In genomic region chr22:20025401-20026203, GRCh38 we compare ENCODE assay signal across 24 cellular contexts. TPM values are rescaled to one million over a fixed set of nuclear protein-coding genes. Genes with fewer than 3 reads are reported as not detected.
DNase-seq lines count a peak whose midpoint lies in the region; ATAC-seq, FAIRE-seq and TF ChIP-seq lines count a peak whose summit lies in the region.
"Had no signal": no experiment of that assay in that cellular context is flagged by ENCODE, and none has a peak within 500 bp of the region (broad histone marks: within the 10 kb centered on the region; RNA-seq: fewer than 3 reads in every experiment).

No MANE protein-coding gene starts in this region.

- H3K36me3 Mint-ChIP-seq in stimulated activated naive CD8-positive, alpha-beta T cell treated with anti-CD3 and anti-CD28 coated beads, Interleukin-15, Interleukin-2, amounts not matched to agents 100 ng/mL and 50 ng/mL, for 24 hours (ENCODE audit: low read depth), result peaks cover 4% of the 10 kb centered on the region
- H3K36me3 Mint-ChIP-seq in activated T-helper 17 cell treated with anti-CD3 and anti-CD28 coated beads, Interleukin-2, amount 50 U/mL, for 72 hours (ENCODE audit: low read depth), result peaks cover 5% of the 10 kb centered on the region

- H3K9me3 Mint-ChIP-seq in stimulated activated naive CD8-positive, alpha-beta T cell treated with anti-CD3 and anti-CD28 coated beads, Interleukin-15, Interleukin-2, amounts not matched to agents 100 ng/mL and 50 ng/mL, for 24 hours, result no peaks in the 10 kb centered on the region
- no peaks in the 10 kb centered on the region for H3K9me3 Mint-ChIP-seq in activated T-helper 17 cell treated with anti-CD3 and anti-CD28 coated beads, Interleukin-2, amount 50 U/mL, for 72 hours
- H3K9me3 Mint-ChIP-seq: T-cell had no signal

- POLR2A ChIA-PET in RWPE1 (lab: Yijun Ruan, JAX; ENCODE audit: low non-redundant PET), result interaction anchor here (0.7 kb wide), 1 partner anchor 9 kb away, joined by 6 read pairs; no protein-coding TSS in a partner anchor

- H3K4me1 Mint-ChIP-seq in stimulated activated naive CD8-positive, alpha-beta T cell treated with anti-CD3 and anti-CD28 coated beads, Interleukin-15, Interleukin-2, amounts not matched to agents 100 ng/mL and 50 ng/mL, for 24 hours (ENCODE audit: low read depth), result peaks cover 24% of the 10 kb centered on the region
- H3K4me1 Mint-ChIP-seq in activated T-helper 17 cell treated with anti-CD3 and anti-CD28 coated beads, Interleukin-2, amount 50 U/mL, for 72 hours, result peaks cover 18% of the 10 kb centered on the region

- H3K27me3 Mint-ChIP-seq in stimulated activated naive CD8-positive, alpha-beta T cell treated with anti-CD3 and anti-CD28 coated beads, Interleukin-15, Interleukin-2, amounts not matched to agents 100 ng/mL and 50 ng/mL, for 24 hours, result no peaks in the 10 kb centered on the region
- no peaks in the 10 kb centered on the region for H3K27me3 Mint-ChIP-seq in activated T-helper 17 cell treated with anti-CD3 and anti-CD28 coated beads, Interleukin-2, amount 50 U/mL, for 72 hours
- H3K27me3 Mint-ChIP-seq: T-cell had no signal

- H3K27ac Mint-ChIP-seq in stimulated activated naive CD8-positive, alpha-beta T cell treated with anti-CD3 and anti-CD28 coated beads, Interleukin-15, Interleukin-2, amounts not matched to agents 100 ng/mL and 50 ng/mL, for 24 hours, result peak overlapping the region; percentile 11
- H3K27ac Mint-ChIP-seq in activated T-helper 17 cell treated with anti-CD3 and anti-CD28 coated beads, Interleukin-2, amount 50 U/mL, for 72 hours, result peak overlapping the region; percentile 25
- H3K27ac Mint-ChIP-seq: T-cell had no signal

- CTCF ChIA-PET in RWPE1 (lab: Yijun Ruan, JAX), result no interaction called here

- no peak for TF ChIP-seq CTCF in RWPE1 (conservative IDR thresholded peaks at IDR 0.05; ENCODE audit: low read depth)

- no peak for TF ChIP-seq POLR2A in GM12891 (IDR thresholded peaks at IDR 0.05; ENCODE audit: low read depth, low read length)

- ATAC-seq in stimulated activated naive CD8-positive, alpha-beta T cell treated with anti-CD3 and anti-CD28 coated beads, Interleukin-15, Interleukin-2, amounts not matched to agents 100 U/mL and 50 U/mL, for 24 hours, result no peak
- ATAC-seq in activated T-helper 17 cell treated with anti-CD3 and anti-CD28 coated beads, Interleukin-2, amount 50 U/mL, for 72 hours (replicated peaks), result no peak
- ATAC-seq: left lung, Panc1, psoas muscle, T-cell had no signal

- H3K4me3 Mint-ChIP-seq in stimulated activated naive CD8-positive, alpha-beta T cell treated with anti-CD3 and anti-CD28 coated beads, Interleukin-15, Interleukin-2, amounts not matched to agents 100 ng/mL and 50 ng/mL, for 24 hours, result no peak overlapping the region
- no peak overlapping the region for H3K4me3 Mint-ChIP-seq in activated T-helper 17 cell treated with anti-CD3 and anti-CD28 coated beads, Interleukin-2, amount 50 U/mL, for 72 hours
- H3K4me3 Mint-ChIP-seq: T-cell had no signal

- FAIRE-seq in GM12891 (lab: Jason Lieb, UNC), result no peak
- FAIRE-seq: frontal cortex, GM18507 had no signal

- H3K27ac ChIP-seq in RWPE1, result no peak overlapping the region
- H3K27ac ChIP-seq: hepatocyte, left lung had no signal

- DNase-seq in stimulated activated naive CD8-positive, alpha-beta T cell treated with anti-CD3 and anti-CD28 coated beads, Interleukin-15, Interleukin-2, amounts not matched to agents 100 U/mL and 50 U/mL, for 24 hours, result no peak
- DNase-seq in islet precursor cell (peak; percentile 35), RWPE1 (ENCODE audit: low spot score) (no peak), dedifferentiated amniotic fluid mesenchymal stem cell (ENCODE audit: extremely low spot score) (no peak), GM12891 (ENCODE audit: insufficient read length, low spot score) (no peak)
- DNase-seq: activated CD4-positive, CD25-positive, alpha-beta regulatory T cell treated with anti-CD3 and anti-CD28 coated beads, Interleukin-2, amount 50 U/mL, for 72 hours; activated CD8-positive, alpha-beta memory T cell treated with anti-CD3 and anti-CD28 coated beads for 24 hours; activated naive CD4-positive, alpha-beta T cell; Calu3; DND-41; NCI-H1092; NCI-H187; NCI-H2171; NCI-H526; NK-92 treated with Interleukin-12 subunit alpha and Interleukin-12 subunit beta, amount 100 ng/mL, for 24 hours; T-cell had no signal

TF ChIP-seq in GM12891, 5 proteins besides CTCF, POLR2A, EP300 and RAD21:
- no peak for TF ChIP-seq POLR2AphosphoS5 (IDR thresholded peaks at IDR 0.05; ENCODE audit: low read depth, low read length)
- TF ChIP-seq POU2F2 (IDR thresholded peaks at IDR 0.05; ENCODE audit: low read depth, low read length), result no peak
- TF ChIP-seq SPI1 (IDR thresholded peaks at IDR 0.05; ENCODE audit: low read depth, low read length), result no peak
- TF ChIP-seq TAF1 (IDR thresholded peaks at IDR 0.05; ENCODE audit: low read depth, low read length), result no peak
- no peak for TF ChIP-seq PAX5 (IDR thresholded peaks at IDR 0.05; ENCODE audit: insufficient read depth, low read length, severe bottlenecking)

RNA-seq across cellular contexts. Expression of gene TANGO2, which starts 4.7 kb away (rescaled TPM):
- total RNA-seq in activated T-helper 17 cell treated with anti-CD3 and anti-CD28 coated beads, Interleukin-2, amount 50 U/mL, for 72 hours, result 10 to 100 TPM; 19.3 to 28.2 TPM
- 11.5 TPM for polyA plus RNA-seq in GM12891 (2012; ENCODE audit: low read depth, missing spikeins)

RNA-seq across cellular contexts. Expression of gene ARVCF, which starts 9.0 kb away (rescaled TPM):
- 1 to 10 TPM; 1.0 to 1.2 TPM for total RNA-seq in activated T-helper 17 cell treated with anti-CD3 and anti-CD28 coated beads, Interleukin-2, amount 50 U/mL, for 72 hours
- polyA plus RNA-seq in GM12891 (2012; ENCODE audit: low read depth, missing spikeins), result 0.37 TPM

RNA-seq across cellular contexts. Expression of gene DGCR8, which starts 54.4 kb away (rescaled TPM):
- 10 to 100 TPM; 42.8 to 43.2 TPM for total RNA-seq in activated T-helper 17 cell treated with anti-CD3 and anti-CD28 coated beads, Interleukin-2, amount 50 U/mL, for 72 hours
- polyA plus RNA-seq in GM12891 (2012; ENCODE audit: low read depth, missing spikeins), result 13.9 TPM
